Comparison of ENCODE assay signal across 8 cellular contexts in the genomic region with DNA sequence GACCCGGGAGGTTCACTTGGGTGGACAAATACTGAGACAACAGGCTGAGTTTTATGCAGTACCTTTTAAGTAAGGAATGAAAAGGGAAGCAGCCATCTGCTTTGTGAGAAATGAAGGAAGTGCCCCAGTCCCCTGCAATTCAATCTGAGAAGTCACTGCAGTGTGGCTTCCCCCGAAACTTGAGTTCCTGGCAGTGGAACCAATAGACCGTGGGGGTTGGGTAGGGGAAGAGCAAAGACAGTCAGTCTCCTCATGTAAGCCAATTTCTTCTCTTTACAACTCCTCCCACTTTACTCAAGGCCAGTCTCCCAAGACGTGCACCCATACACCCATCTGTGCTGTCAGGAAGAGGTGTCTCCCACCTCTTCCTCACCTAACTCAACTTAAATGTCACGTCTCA.
DNase-seq lines count a peak whose midpoint lies in the region; ATAC-seq and TF ChIP-seq lines count a peak whose summit lies in the region.

No MANE protein-coding gene starts in this region.

- H3K36me3 Mint-ChIP-seq in glutamatergic neuron (ENCODE audit: unreplicated experiment) = no peaks in the 10 kb centered on the region

- WGBS in prostate gland = 79% methylated on average over 5 of the region's 5 CpGs

- no peaks in the 10 kb centered on the region for H3K36me3 ChIP-seq in brain microvascular endothelial cell (replicated peaks)
- H3K36me3 ChIP-seq in prostate gland = no peaks in the 10 kb centered on the region

- TF ChIP-seq CTCF in brain microvascular endothelial cell (IDR thresholded peaks at IDR 0.05; ENCODE audit: low read depth, low read length, missing control alignments) = no peak
- TF ChIP-seq CTCF in prostate gland (IDR thresholded peaks at IDR 0.05) = no peak
- no peak for TF ChIP-seq CTCF in glutamatergic neuron (IDR thresholded peaks at IDR 0.05; ENCODE audit: partially characterized antibody, unreplicated experiment)

- H3K27ac ChIP-seq in brain microvascular endothelial cell (no peak overlapping the region), prostate gland (no peak overlapping the region)

- no peak for TF ChIP-seq POLR2A in prostate gland (IDR thresholded peaks at IDR 0.05)

- ATAC-seq in GM18858 (IDR thresholded peaks at IDR 0.05; ENCODE audit: unreplicated experiment) (peak; percentile 83), GM21825 (IDR thresholded peaks at IDR 0.05; ENCODE audit: unreplicated experiment) (peak; percentile 94), left colon (no peak)

- no peak overlapping the region for H3K4me3 Mint-ChIP-seq in glutamatergic neuron (ENCODE audit: unreplicated experiment)

- no peaks in the 10 kb centered on the region for H3K27me3 ChIP-seq in brain microvascular endothelial cell (replicated peaks)
- H3K27me3 ChIP-seq in prostate gland (replicated peaks; ENCODE audit: insufficient read depth) = no peaks in the 10 kb centered on the region

- H3K27me3 Mint-ChIP-seq in glutamatergic neuron (ENCODE audit: unreplicated experiment) = peaks cover 2% of the 10 kb centered on the region

- H3K4me3 ChIP-seq in brain microvascular endothelial cell (ENCODE audit: low read depth, low read length) (no peak overlapping the region), prostate gland (no peak overlapping the region)

- H3K4me1 ChIP-seq in prostate gland (replicated peaks) = no peaks in the 10 kb centered on the region

- no peaks in the 10 kb centered on the region for H3K9me3 Mint-ChIP-seq in glutamatergic neuron (ENCODE audit: unreplicated experiment)

- intact Hi-C loops in left colon (cut with DNase I, micrococcal nuclease) (no loop called here), prostate gland (cut with DNase I) (no loop called here)

- DNase-seq in NAMALWA (ENCODE audit: low spot score) = peak; percentile 46
- peak; percentile 18 to 43 for DNase-seq in left colon
- no peak for DNase-seq in brain microvascular endothelial cell
- no peak for DNase-seq in glomerular visceral epithelial cell (ENCODE audit: extremely low spot score)
- DNase-seq in prostate gland (ENCODE audit: low spot score) = no peak
- DNase-seq in glutamatergic neuron = no peak

- in situ Hi-C loops in brain microvascular endothelial cell (cut with HindIII; ENCODE audit: low pct_ligation_motif_present, low sequenced_read_pairs) = no loop called here

- H3K9me3 ChIP-seq in prostate gland = no peaks in the 10 kb centered on the region

- peaks cover 2% of the 10 kb centered on the region for H3K4me1 Mint-ChIP-seq in glutamatergic neuron (ENCODE audit: low read depth, unreplicated experiment)

- no peak overlapping the region for H3K27ac Mint-ChIP-seq in glutamatergic neuron (ENCODE audit: unreplicated experiment)

Comparison
In these comparisons a context has a peak if more than half of its experiments do, and no peak if none do; other contexts are left out.
1. DNase-seq: peak in NAMALWA (single experiment) and left colon (2 of 2); none in brain microvascular endothelial cell (single experiment), glomerular visceral epithelial cell (single experiment), prostate gland (single experiment) and glutamatergic neuron (single experiment).